Comparison of ENCODE assay signal across 21 cellular contexts in the genomic region with DNA sequence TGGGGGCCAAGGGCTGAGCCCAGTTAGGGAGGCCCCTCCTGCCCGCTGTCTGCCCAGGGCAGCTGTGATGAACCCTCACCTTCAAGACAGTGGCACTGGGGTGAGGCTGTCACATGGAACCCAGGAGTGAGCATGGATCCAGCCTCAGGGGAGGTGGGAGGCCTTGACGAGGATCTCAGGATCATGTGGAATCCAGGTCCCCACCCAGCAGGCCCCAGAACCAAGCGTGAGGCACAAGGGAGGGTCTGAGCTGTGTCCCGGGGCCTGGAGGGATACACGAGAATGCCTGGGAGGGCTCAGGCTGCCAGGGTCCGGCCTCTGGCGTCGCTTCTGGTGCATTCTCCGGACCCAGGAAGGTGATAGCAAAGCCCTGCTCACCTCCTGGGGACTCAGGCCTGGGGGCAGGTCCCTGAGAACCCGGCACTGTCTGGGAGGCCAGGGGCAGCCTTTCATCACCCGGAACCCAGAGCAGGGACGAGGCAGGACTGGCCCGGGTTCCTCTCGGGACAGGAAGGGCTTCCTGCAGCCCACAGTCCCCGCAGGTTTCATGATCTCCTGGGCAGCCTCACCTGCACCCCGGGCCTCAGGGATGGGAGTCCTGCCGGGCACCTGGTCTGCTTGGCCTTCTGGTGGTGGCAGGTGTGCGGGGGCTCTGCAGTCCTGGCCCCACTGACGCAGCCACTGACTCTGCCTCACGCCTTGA.
"Had no signal": no experiment of that assay in that cellular context is flagged by ENCODE, and none has a peak within 500 bp of the region (broad histone marks: within the 10 kb centered on the region; RNA-seq: fewer than 3 reads in every experiment).

No MANE protein-coding gene starts in this region.

- H3K4me2 ChIP-seq: hepatocyte had no signal

- FAIRE-seq: islet of Langerhans had no signal

- H3K4me1 ChIP-seq: colonic mucosa, esophagus squamous epithelium, gastroesophageal sphincter, left lung, testis, tibial nerve, upper lobe of right lung, vagina had no signal

- H3K79me2 ChIP-seq: hepatocyte had no signal

- H2AFZ ChIP-seq: hepatocyte had no signal

- H3K4me3 ChIP-seq: colonic mucosa, esophagus squamous epithelium, gastroesophageal sphincter, hepatocyte, left lung, ovary, testis, tibial nerve, upper lobe of right lung, vagina had no signal

- H3K36me3 ChIP-seq: colonic mucosa, esophagus squamous epithelium, gastroesophageal sphincter, ovary, upper lobe of right lung, vagina had no signal

- ATAC-seq: gastroesophageal sphincter; left lung; sciatic nerve; stimulated activated naive B cell treated with anti-CD40 and anti-IgM and Interleukin-4, amounts not matched to agents 10 μg/mL and 1 μg/mL and 100 μg/mL, for 72 hours; upper lobe of right lung had no signal

- H3K27me3 ChIP-seq: colonic mucosa, esophagus squamous epithelium, gastroesophageal sphincter, hepatocyte, neutrophil, ovary, testis, tibial nerve, upper lobe of right lung, vagina had no signal

- DNase-seq: colonic mucosa; dermis blood vessel endothelial cell; esophagus squamous epithelium; foreskin fibroblast; mesendoderm; naive B cell; stimulated activated CD4-positive, alpha-beta T cell treated with anti-CD3 and anti-CD28 coated beads, Interleukin-2, amount 100 ng/mL, for 24 hours; stimulated activated CD4-positive, alpha-beta T cell treated with anti-CD3 and anti-CD28 coated beads, Interleukin-4, amount 100 ng/mL, for 4 hours; stimulated activated naive B cell treated with anti-CD40 and anti-IgM and Interleukin-4, amounts not matched to agents 10 μg/mL and 1 μg/mL and 100 μg/mL, for 72 hours; stimulated activated naive CD8-positive, alpha-beta T cell treated with anti-CD3 and anti-CD28 coated beads, Interleukin-15, amount 100 ng/mL, for 72 hours; testis; upper lobe of right lung had no signal

- H3K9me3 ChIP-seq: colonic mucosa, esophagus squamous epithelium, gastroesophageal sphincter, left lung, neutrophil, ovary, testis, tibial nerve, upper lobe of right lung, vagina had no signal

- H3K27ac ChIP-seq: colonic mucosa, esophagus squamous epithelium, gastroesophageal sphincter, hepatocyte, left lung, neutrophil, ovary, testis, tibial nerve, upper lobe of right lung, vagina had no signal
